Comparison of ENCODE assay signal across 14 cellular contexts in genomic region chr20:37299718-37300529, GRCh38. TPM values are rescaled to one million over a fixed set of nuclear protein-coding genes. Genes with fewer than 3 reads are reported as not detected.
DNase-seq lines count a peak whose midpoint lies in the region; ATAC-seq, FAIRE-seq and TF ChIP-seq lines count a peak whose summit lies in the region.
"Had no signal": no experiment of that assay in that cellular context is flagged by ENCODE, and none has a peak within 500 bp of the region (broad histone marks: within the 10 kb centered on the region; RNA-seq: fewer than 3 reads in every experiment).

No MANE protein-coding gene starts in this region.

- H3K4me1 Mint-ChIP-seq in activated T-cell treated with anti-CD3 and anti-CD28 coated beads, Interleukin-2, amount 50 U/mL, for 4 hours (ENCODE audit: low read depth): peaks cover 23% of the 10 kb centered on the region
- peaks cover 8% of the 10 kb centered on the region for H3K4me1 Mint-ChIP-seq in osteocyte (ENCODE audit: unreplicated experiment)

- H4K20me1 ChIP-seq in osteoblast (ENCODE audit: insufficient read depth, low read length): no peaks in the 10 kb centered on the region

- H3K9me3 Mint-ChIP-seq in activated T-cell treated with anti-CD3 and anti-CD28 coated beads, Interleukin-2, amount 50 U/mL, for 4 hours: no peaks in the 10 kb centered on the region
- H3K9me3 Mint-ChIP-seq in osteocyte (ENCODE audit: unreplicated experiment): no peaks in the 10 kb centered on the region

- H3K27me3 ChIP-seq in SJSA1 (replicated peaks): no peaks in the 10 kb centered on the region
- no peaks in the 10 kb centered on the region for H3K27me3 ChIP-seq in esophagus squamous epithelium
- H3K27me3 ChIP-seq in osteoblast (ENCODE audit: insufficient read depth, low read length): no peaks in the 10 kb centered on the region
- H3K27me3 ChIP-seq: BE2C had no signal

- H3K9me3 ChIP-seq in SJSA1 (replicated peaks) (no peaks in the 10 kb centered on the region), esophagus squamous epithelium (no peaks in the 10 kb centered on the region), osteoblast (ENCODE audit: low read depth, low read length) (no peaks in the 10 kb centered on the region)
- H3K9me3 ChIP-seq: BE2C had no signal

- peaks cover 41% of the 10 kb centered on the region for H3K36me3 Mint-ChIP-seq in activated T-cell treated with anti-CD3 and anti-CD28 coated beads, Interleukin-2, amount 50 U/mL, for 4 hours (ENCODE audit: insufficient read depth)
- peaks cover 38% of the 10 kb centered on the region for H3K36me3 Mint-ChIP-seq in osteocyte (ENCODE audit: unreplicated experiment)

- no peak overlapping the region for H3K27ac Mint-ChIP-seq in osteocyte (ENCODE audit: unreplicated experiment)

- intact Hi-C loops in esophagus squamous epithelium (cut with DNase I): no loop called here

- 94 to 95% methylated on average over 6 of the region's 6 CpGs for WGBS in esophagus squamous epithelium, 2 donors

- ATAC-seq in activated T-cell treated with anti-CD3 and anti-CD28 coated beads, Interleukin-2, amount 50 U/mL, for 4 hours: no peak

- TF ChIP-seq CTCF in AG10803 (conservative IDR thresholded peaks at IDR 0.05; ENCODE audit: low read length): no peak
- TF ChIP-seq CTCF in esophagus squamous epithelium (IDR thresholded peaks at IDR 0.05): no peak
- no peak for TF ChIP-seq CTCF in osteoblast (IDR thresholded peaks at IDR 0.05; ENCODE audit: extremely low read depth, low read depth, low read length)
- TF ChIP-seq CTCF in osteocyte (IDR thresholded peaks at IDR 0.05): no peak

- H3K4me3 Mint-ChIP-seq in activated T-cell treated with anti-CD3 and anti-CD28 coated beads, Interleukin-2, amount 50 U/mL, for 4 hours: no peak overlapping the region
- H3K4me3 Mint-ChIP-seq in osteocyte (ENCODE audit: unreplicated experiment): no peak overlapping the region

- H3K4me1 ChIP-seq in SJSA1 (replicated peaks) (peaks cover 53% of the 10 kb centered on the region), esophagus squamous epithelium (peaks cover 29 to 68% (median 29%) of the 10 kb centered on the region in 3 donors), osteoblast (ENCODE audit: insufficient read depth, low read length) (peaks cover 44% of the 10 kb centered on the region)
- H3K4me1 ChIP-seq: BE2C had no signal

- no peak overlapping the region for H3K4me3 ChIP-seq in AG10803 (ENCODE audit: low read length)
- no peak overlapping the region for H3K4me3 ChIP-seq in SJSA1
- no peak overlapping the region for H3K4me3 ChIP-seq in esophagus squamous epithelium
- no peak overlapping the region for H3K4me3 ChIP-seq in osteoblast (ENCODE audit: insufficient read depth, low read length)

- H3K4me2 ChIP-seq in osteoblast (ENCODE audit: insufficient read depth, low read length): peak overlapping the region; percentile 11

- DNase-seq in AG10803 (ENCODE audit: low read depth): peak; percentile 82
- no peak for DNase-seq in SJSA1 (ENCODE audit: low read depth in 1 of 2, low spot score in 2 of 2)
- no peak for DNase-seq in esophagus squamous epithelium (lab: John Stamatoyannopoulos, UW)
- no peak for DNase-seq in osteoblast (ENCODE audit: insufficient read length, low spot score, missing footprints)
- no peak for DNase-seq in T-helper 9 cell
- DNase-seq in activated T-cell treated with anti-CD3 and anti-CD28 coated beads, Interleukin-2, amount 50 U/mL, for 4 hours: no peak
- no peak for DNase-seq in GM19239 (ENCODE audit: insufficient read length, low spot score)
- no peak for DNase-seq in osteocyte (ENCODE audit: extremely low spot score, unreplicated experiment)
- DNase-seq: activated CD8-positive, alpha-beta memory T cell treated with anti-CD3 and anti-CD28 coated beads, Interleukin-2, amount 50 U/mL, for 4 hours; BE2C; MM.1S; T1000 had no signal

- no peak for TF ChIP-seq POLR2A in esophagus squamous epithelium (IDR thresholded peaks at IDR 0.05)

- no peak overlapping the region for H2AFZ ChIP-seq in osteoblast (ENCODE audit: low read length)

- H3K27ac ChIP-seq in SJSA1 (peak overlapping the region; percentile 40), esophagus squamous epithelium (peak overlapping the region; percentile 23 to 90 (median 60)), osteoblast (ENCODE audit: low read depth, low read length) (peak overlapping the region; percentile 60)

- no peak for FAIRE-seq in GM19239 (lab: Jason Lieb, UNC)
- FAIRE-seq: G401.6 had no signal

- no peaks in the 10 kb centered on the region for H3K27me3 Mint-ChIP-seq in activated T-cell treated with anti-CD3 and anti-CD28 coated beads, Interleukin-2, amount 50 U/mL, for 4 hours (ENCODE audit: low read depth)
- no peaks in the 10 kb centered on the region for H3K27me3 Mint-ChIP-seq in osteocyte (ENCODE audit: unreplicated experiment)

- H3K36me3 ChIP-seq in SJSA1: peaks cover 43% of the 10 kb centered on the region
- H3K36me3 ChIP-seq in esophagus squamous epithelium: peaks cover 7 to 63% (median 15%) of the 10 kb centered on the region in 3 donors
- peaks cover 35% of the 10 kb centered on the region for H3K36me3 ChIP-seq in osteoblast (ENCODE audit: insufficient read depth, low read length)

- peaks cover 66% of the 10 kb centered on the region for H3K79me2 ChIP-seq in osteoblast (ENCODE audit: insufficient read depth, low read length)

RNA-seq across cellular contexts. Expression of gene MANBAL, which starts 10.5 kb away (rescaled TPM):
- total RNA-seq in SJSA1 (2014; rRNA removed; shearing (Covaris generic)): 16.2 and 19.6 TPM in 2 replicates
- total RNA-seq in esophagus squamous epithelium (10 to 100 TPM; 19.6 to 30.9 (median 27.3) TPM), osteoblast (14.1 and 17.7 TPM in 2 replicates), osteocyte (45.5 and 45.8 TPM in 2 replicates)
- 10 to 100 TPM; 15.3 to 16.6 (median 15.7) TPM for total RNA-seq in activated T-cell treated with anti-CD3 and anti-CD28 coated beads, Interleukin-2, amount 50 U/mL, for 4 hours

RNA-seq across cellular contexts. Expression of gene GHRH, which starts 38.3 kb away (rescaled TPM):
- total RNA-seq in SJSA1 (2014; rRNA removed; shearing (Covaris generic)): not detected in 2 replicates
- not detected for total RNA-seq in esophagus squamous epithelium
- not detected in 2 replicates for total RNA-seq in osteoblast
- not detected for total RNA-seq in activated T-cell treated with anti-CD3 and anti-CD28 coated beads, Interleukin-2, amount 50 U/mL, for 4 hours
- total RNA-seq in osteocyte: not detected in 2 replicates
- total RNA-seq: ureter had no signal

RNA-seq across cellular contexts. Expression of gene SRC, which starts 46.0 kb away (rescaled TPM):
- total RNA-seq in SJSA1 (2014; rRNA removed; shearing (Covaris generic)): 7.6 and 9.4 TPM in 2 replicates
- 10 to 100 TPM; 32.4 to 46.5 (median 39.0) TPM for total RNA-seq in esophagus squamous epithelium
- total RNA-seq in osteoblast: 22.1 and 22.4 TPM in 2 replicates
- total RNA-seq in activated T-cell treated with anti-CD3 and anti-CD28 coated beads, Interleukin-2, amount 50 U/mL, for 4 hours: 1 to 10 TPM; 2.8 to 4.7 (median 3.8) TPM
- total RNA-seq in osteocyte: 30.1 and 32.5 TPM in 2 replicates
